Comparison of ENCODE assay signal across 1 cellular context in genomic region chr1:167672831-167673230, GRCh38.
A peak's percentile ranks its signal among the peaks of the same experiment; 100 is the strongest.
TF ChIP-seq lines count a peak whose summit lies in the region.

No MANE protein-coding gene starts in this region.

TF ChIP-seq in K562, 482 proteins besides CTCF, POLR2A, EP300 and RAD21:
- peak; percentile 53 for TF ChIP-seq BCOR (IDR thresholded peaks at IDR 0.05)
- no peak for TF ChIP-seq TEAD4 (IDR thresholded peaks at IDR 0.05; ENCODE audit: low read length)
- no peak for TF ChIP-seq TEAD4 (CRISPR knock-in tag; IDR thresholded peaks at IDR 0.05; ENCODE audit: borderline replicate concordance)
- no peak for TF ChIP-seq FOXO4 (CRISPR knock-in tag; IDR thresholded peaks at IDR 0.05)
- TF ChIP-seq L3MBTL2 (IDR thresholded peaks at IDR 0.05) = no peak
- no peak for TF ChIP-seq GABPA (tag; conservative IDR thresholded peaks at IDR 0.05; ENCODE audit: low read depth)
- peak; percentile 72 for TF ChIP-seq RBM25 (IDR thresholded peaks at IDR 0.05; ENCODE audit: low read depth, low read length, severe bottlenecking)
- TF ChIP-seq KDM4B (IDR thresholded peaks at IDR 0.05; ENCODE audit: borderline replicate concordance in 2 of 2, low read depth in 1 of 2) = no peak
- no peak for TF ChIP-seq E4F1 (CRISPR knock-in tag; IDR thresholded peaks at IDR 0.05; ENCODE audit: borderline replicate concordance)
TF ChIP-seq in K562: peak in this region for 2.
